Comparison of ENCODE assay signal across 19 cellular contexts in genomic region chr14:52793061-52793460, GRCh38. TPM values are rescaled to one million over a fixed set of nuclear protein-coding genes. Genes with fewer than 3 reads are reported as not detected.
DNase-seq lines count a peak whose midpoint lies in the region; ATAC-seq and TF ChIP-seq lines count a peak whose summit lies in the region.
"Had no signal": no experiment of that assay in that cellular context is flagged by ENCODE, and none has a peak within 500 bp of the region (broad histone marks: within the 10 kb centered on the region; RNA-seq: fewer than 3 reads in every experiment).

No MANE protein-coding gene starts in this region.

- no peaks in the 10 kb centered on the region for H3K9me3 ChIP-seq in CD8-positive, alpha-beta T cell (ENCODE audit: low read length)
- no peaks in the 10 kb centered on the region for H3K9me3 ChIP-seq in T-helper 17 cell (ENCODE audit: control insufficient read depth, low read length, poor library complexity, severe bottlenecking)
- H3K9me3 ChIP-seq: SJSA1 had no signal

- no peak for DNase-seq in CD8-positive, alpha-beta T cell
- DNase-seq in T-helper 17 cell (no peak), erythroblast (lab: John Stamatoyannopoulos, UW) (peak; percentile 27 to 45), osteocyte (ENCODE audit: extremely low spot score, unreplicated experiment) (no peak)
- DNase-seq in activated CD8-positive, alpha-beta memory T cell treated with anti-CD3 and anti-CD28 coated beads, Interleukin-2, amount 50 U/mL, for 4 hours, result no peak
- DNase-seq in activated CD4-positive, alpha-beta T cell treated with anti-CD3 and anti-CD28 coated beads, Interleukin-2, amount 50 U/mL, for 4 hours, result no peak
- DNase-seq in activated CD4-positive, alpha-beta T cell treated with anti-CD3 and anti-CD28 coated beads, Interleukin-2, amount 50 U/mL, for 1 hour, result no peak
- no peak for DNase-seq in activated CD4-positive, alpha-beta T cell treated with anti-CD3 and anti-CD28 coated beads for 4 hours
- DNase-seq: ACHN, AML-193, DMS53, KBM-7, NCI-H1048, NCI-H146, NCI-H2081, NCI-H748 treated with DMSO at 0.1 percent for 48 hours, PC-3 had no signal

- ATAC-seq in CD8-positive, alpha-beta T cell, result no peak
- no peak for ATAC-seq in T-helper 17 cell
- ATAC-seq: PC-3 had no signal

- no peak overlapping the region for H3K27ac ChIP-seq in CD8-positive, alpha-beta T cell (ENCODE audit: low read depth, low read length)

- H3K36me3 ChIP-seq in CD8-positive, alpha-beta T cell (ENCODE audit: insufficient read depth, low read length), result no peaks in the 10 kb centered on the region
- H3K36me3 ChIP-seq: SJSA1 had no signal

- intact Hi-C loops in CD8-positive, alpha-beta T cell (cut with DNase I, micrococcal nuclease), result loop anchor here (2.0 to 10.0 kb wide), 4 partner anchors 124 to 1141 kb away; partner anchors contain the start of genes FRMD6 (in 2 of the 2) and DDHD1 (in 1 of the 2)

- H3K27me3 ChIP-seq in CD8-positive, alpha-beta T cell (ENCODE audit: insufficient read depth, low read length), result no peaks in the 10 kb centered on the region
- H3K27me3 ChIP-seq: SJSA1 had no signal

- no peak overlapping the region for H3K4me3 ChIP-seq in CD8-positive, alpha-beta T cell (ENCODE audit: low read depth, low read length)
- H3K4me3 ChIP-seq: SJSA1 had no signal

- TF ChIP-seq CTCF in CD8-positive, alpha-beta T cell (IDR thresholded peaks at IDR 0.05), result no peak
- no peak for TF ChIP-seq CTCF in osteocyte (IDR thresholded peaks at IDR 0.05)

- no peak for TF ChIP-seq POLR2A in erythroblast (IDR thresholded peaks at IDR 0.05; ENCODE audit: low read length)

- no peaks in the 10 kb centered on the region for H3K27me3 Mint-ChIP-seq in CD8-positive, alpha-beta T cell (ENCODE audit: low read depth)
- H3K27me3 Mint-ChIP-seq in T-helper 17 cell (no peaks in the 10 kb centered on the region), osteocyte (ENCODE audit: unreplicated experiment) (no peaks in the 10 kb centered on the region)

- H3K4me3 Mint-ChIP-seq in CD8-positive, alpha-beta T cell, result peak overlapping the region; percentile 6
- H3K4me3 Mint-ChIP-seq in T-helper 17 cell (peak overlapping the region; percentile 3), osteocyte (ENCODE audit: unreplicated experiment) (no peak overlapping the region)
- H3K4me3 Mint-ChIP-seq: CD14-positive monocyte had no signal

- H3K4me1 Mint-ChIP-seq in CD8-positive, alpha-beta T cell (ENCODE audit: low read depth), result peaks cover 41% of the 10 kb centered on the region
- peaks cover 21% of the 10 kb centered on the region for H3K4me1 Mint-ChIP-seq in T-helper 17 cell
- H3K4me1 Mint-ChIP-seq in osteocyte (ENCODE audit: unreplicated experiment), result peaks cover 37% of the 10 kb centered on the region

- H3K27ac Mint-ChIP-seq in CD8-positive, alpha-beta T cell, result no peak overlapping the region
- H3K27ac Mint-ChIP-seq in T-helper 17 cell, result no peak overlapping the region
- peak overlapping the region; percentile 17 for H3K27ac Mint-ChIP-seq in osteocyte (ENCODE audit: unreplicated experiment)

- POLR2A ChIA-PET in CD8-positive, alpha-beta T cell (lab: Charles Lee), result no interaction called here

- peaks cover 2% of the 10 kb centered on the region for H3K9me3 Mint-ChIP-seq in CD8-positive, alpha-beta T cell
- H3K9me3 Mint-ChIP-seq in osteocyte (ENCODE audit: unreplicated experiment), result no peaks in the 10 kb centered on the region

- CTCF ChIA-PET in CD8-positive, alpha-beta T cell (lab: Charles Lee), result no interaction called here

- peaks cover 20% of the 10 kb centered on the region for H3K4me1 ChIP-seq in CD8-positive, alpha-beta T cell (ENCODE audit: insufficient read depth, low read length)

- H3K36me3 Mint-ChIP-seq in CD8-positive, alpha-beta T cell, result no peaks in the 10 kb centered on the region
- no peaks in the 10 kb centered on the region for H3K36me3 Mint-ChIP-seq in T-helper 17 cell (ENCODE audit: low read depth)
- no peaks in the 10 kb centered on the region for H3K36me3 Mint-ChIP-seq in osteocyte (ENCODE audit: unreplicated experiment)
- H3K36me3 Mint-ChIP-seq: CD14-positive monocyte had no signal

RNA-seq across cellular contexts. Expression of gene GNPNAT1, which starts 1.7 kb away (rescaled TPM):
- total RNA-seq in CD8-positive, alpha-beta T cell, result 1 to 10 TPM; 5.6 to 7.5 TPM
- total RNA-seq in T-helper 17 cell, result 1 to 10 TPM; 7.0 to 7.8 TPM
- total RNA-seq in osteocyte, result 26.7 and 30.2 TPM in 2 replicates

Comparison
In these comparisons a context has a peak if more than half of its experiments do, and no peak if none do; other contexts are left out.
1. DNase-seq: peak in erythroblast (2 of 2); none in CD8-positive, alpha-beta T cell (0 of 7), T-helper 17 cell (0 of 3), osteocyte (single experiment), activated CD8-positive, alpha-beta memory T cell treated with anti-CD3 and anti-CD28 coated beads, Interleukin-2, amount 50 U/mL, for 4 hours (single experiment), activated CD4-positive, alpha-beta T cell treated with anti-CD3 and anti-CD28 coated beads, Interleukin-2, amount 50 U/mL, for 4 hours (0 of 2), activated CD4-positive, alpha-beta T cell treated with anti-CD3 and anti-CD28 coated beads, Interleukin-2, amount 50 U/mL, for 1 hour (single experiment) and activated CD4-positive, alpha-beta T cell treated with anti-CD3 and anti-CD28 coated beads for 4 hours (0 of 2).